In genomic region chr3:57512174-57512573, GRCh38 we compare ENCODE assay signal across 1 cellular context.
TF ChIP-seq lines count a peak whose summit lies in the region.

No MANE protein-coding gene starts in this region.

TF ChIP-seq in SK-N-SH treated with all-trans-retinoic acid at 6 μM for 48 hours, 23 proteins besides CTCF, POLR2A, EP300 and RAD21 (continued from another document):
- no peak for TF ChIP-seq CREB5 (CRISPR knock-in tag; IDR thresholded peaks at IDR 0.05; ENCODE audit: low read depth)
- TF ChIP-seq CSRNP3 (CRISPR knock-in tag; IDR thresholded peaks at IDR 0.05) = no peak
- TF ChIP-seq ISL1 (CRISPR knock-in tag; IDR thresholded peaks at IDR 0.05) = no peak
TF ChIP-seq in SK-N-SH treated with all-trans-retinoic acid at 6 μM for 48 hours: peak in this region for 0.
